In the genomic region with DNA sequence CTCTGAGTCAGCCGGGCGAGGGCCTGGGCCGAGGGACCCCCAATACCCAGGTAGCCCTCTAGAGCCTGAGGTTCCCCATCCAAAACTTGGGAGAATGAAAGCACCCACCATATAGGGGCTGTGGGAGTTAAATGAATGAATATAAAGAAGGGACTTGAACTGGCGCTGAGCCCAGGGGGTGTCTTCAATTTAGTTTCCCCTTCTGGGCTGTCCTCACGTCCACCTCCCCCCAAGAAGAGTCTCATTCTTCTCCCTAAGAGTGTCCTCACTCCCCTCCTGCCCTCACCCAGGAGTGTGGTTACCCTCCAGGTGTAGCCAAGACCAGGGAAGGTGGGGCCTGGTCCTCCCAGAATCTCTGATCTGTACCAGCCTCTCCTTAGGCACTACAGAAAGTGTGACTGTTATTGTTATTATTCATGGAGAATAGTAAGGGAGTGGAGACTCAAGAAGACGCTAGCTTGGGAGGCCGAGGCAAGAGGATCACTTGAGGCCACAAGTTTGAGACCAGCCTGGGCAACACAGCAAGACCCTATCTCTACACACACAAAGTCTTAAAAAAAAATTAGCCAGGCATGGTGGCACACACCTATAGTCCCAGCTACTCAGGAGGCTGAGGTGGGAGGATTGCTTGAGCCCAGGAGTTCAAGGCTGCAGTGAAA, we compare ENCODE assay signal across 1 cellular context.
A peak's percentile ranks its signal among the peaks of the same experiment; 100 is the strongest.
TF ChIP-seq lines count a peak whose summit lies in the region.

No MANE protein-coding gene starts in this region.

TF ChIP-seq in HepG2, 621 proteins besides CTCF, POLR2A, EP300 and RAD21:
- TF ChIP-seq ARNT (IDR thresholded peaks at IDR 0.05) (no peak), ZNF121 (CRISPR knock-in tag; IDR thresholded peaks at IDR 0.05) (0 out of 2 replicates have a peak, but pooled peaks have one; percentile 21)
